In genomic region chr10:1440897-1441296, GRCh38 we compare ENCODE assay signal across 19 cellular contexts.
A peak's percentile ranks its signal among the peaks of the same experiment; 100 is the strongest.
DNase-seq lines count a peak whose midpoint lies in the region; ATAC-seq, FAIRE-seq and TF ChIP-seq lines count a peak whose summit lies in the region.
"Had no signal": no experiment of that assay in that cellular context is flagged by ENCODE, and none has a peak within 500 bp of the region (broad histone marks: within the 10 kb centered on the region; RNA-seq: fewer than 3 reads in every experiment).

No MANE protein-coding gene starts in this region.

- no peaks in the 10 kb centered on the region for H3K4me1 Mint-ChIP-seq in endothelial cell (ENCODE audit: unreplicated experiment)
- H3K4me1 Mint-ChIP-seq: CD14-positive monocyte; CD8-positive, alpha-beta memory T cell; GM23338 had no signal

- H3K36me3 ChIP-seq in GM12878 (ENCODE audit: control insufficient read depth in 2 of 2, insufficient read depth in 2 of 2, low read length in 1 of 2), result no peaks in the 10 kb centered on the region

- intact Hi-C loops in GM12878 (cut with micrococcal nuclease; ENCODE audit: unreplicated experiment), result no loop called here

- SMC1A ChIA-PET in GM12878 (lab: Charles Lee; ENCODE audit: uncharacterized antibody, unreplicated experiment), result interaction anchor here (1.2 to 3.0 kb wide), 4 partner anchors 9 to 38 kb away, joined by 3 to 22 read pairs (median 4); no protein-coding TSS in a partner anchor

- FAIRE-seq in GM12891 (lab: Jason Lieb, UNC) (peak; percentile 43), GM12878 (lab: Jason Lieb, UNC) (peak; percentile 59)
- FAIRE-seq: A549, GM18507, K562 had no signal

- TF ChIP-seq POLR2A in GM12891 (IDR thresholded peaks at IDR 0.05; ENCODE audit: low read depth, low read length) (no peak), GM12878 (IDR thresholded peaks at IDR 0.05; ENCODE audit: low read depth, low read length) (no peak)

- no peaks in the 10 kb centered on the region for H3K79me2 ChIP-seq in GM12878 (ENCODE audit: control insufficient read depth, insufficient read depth, low read length)

- H4K20me1 ChIP-seq in GM12878 (ENCODE audit: control insufficient read depth, insufficient read depth), result no peaks in the 10 kb centered on the region

- RAD21 ChIA-PET in GM12878 (lab: Charles Lee; ENCODE audit: unreplicated experiment), result interaction anchor here (1.0 to 2.8 kb wide), 4 partner anchors 11 to 24 kb away, joined by 3 to 8 read pairs (median 4); no protein-coding TSS in a partner anchor

- POLR2A ChIA-PET in GM12878 (lab: Charles Lee), result no interaction called here

- H3K9ac ChIP-seq in GM12878 (ENCODE audit: control insufficient read depth, insufficient read depth, low read length), result no peak overlapping the region

- H3K27me3 Mint-ChIP-seq in endothelial cell (ENCODE audit: unreplicated experiment), result no peaks in the 10 kb centered on the region

- no TSS peak for BruUV-seq in GM12878 (replicated peaks; lab: Mats Ljungman, UMichigan)

- TF ChIP-seq EP300 in GM12878 (IDR thresholded peaks at IDR 0.05; ENCODE audit: borderline replicate concordance in 1 of 2, control insufficient read depth in 1 of 2, low read depth in 2 of 2, low read length in 2 of 2), result no peak

- no peak overlapping the region for H3K27ac ChIP-seq in GM12878 (ENCODE audit: control insufficient read depth, insufficient read depth)
- H3K27ac ChIP-seq: A549 had no signal

- no peak overlapping the region for H2AFZ ChIP-seq in GM12878 (ENCODE audit: control insufficient read depth, low read depth, low read length)
- H2AFZ ChIP-seq: GM23338 had no signal

- no peaks in the 10 kb centered on the region for H3K4me1 ChIP-seq in GM12878 (ENCODE audit: control insufficient read depth, insufficient read depth, low read length)
- H3K4me1 ChIP-seq: A549, Caco-2 had no signal

- no peaks in the 10 kb centered on the region for H3K36me3 Mint-ChIP-seq in endothelial cell (ENCODE audit: low read depth, unreplicated experiment)
- H3K36me3 Mint-ChIP-seq: CD14-positive monocyte; CD8-positive, alpha-beta memory T cell had no signal

- WGBS in GM12878 (ENCODE audit: insufficient coverage, insufficient replicate concordance, low lambda C conversion rate, missing lambda C conversion rate), result 0% methylated on average over 2 of the region's 2 CpGs

- no peak overlapping the region for H3K4me3 ChIP-seq in GM12878
- H3K4me3 ChIP-seq: A549, GM23338, K562 had no signal

- no peak overlapping the region for H3K27ac Mint-ChIP-seq in endothelial cell (ENCODE audit: unreplicated experiment)
- H3K27ac Mint-ChIP-seq: CD14-positive monocyte; CD8-positive, alpha-beta memory T cell; GM23338 had no signal

- DNase-seq in GM12891 (ENCODE audit: insufficient read length, low spot score), result no peak
- DNase-seq in NAMALWA (ENCODE audit: low spot score), result peak; percentile 36
- DNase-seq in GM12878 (ENCODE audit: low read depth, low spot score), result no peak
- DNase-seq in ecto neural progenitor cell (ENCODE audit: low spot score), result no peak
- DNase-seq in AG20443 (ENCODE audit: low spot score), result no peak
- no peak for DNase-seq in stimulated activated CD4-positive, alpha-beta T cell treated with anti-CD3 and anti-CD28 coated beads, Interleukin-12 subunit alpha, Interleukin-12 subunit beta, amount 100 ng/mL, for 4 hours
- DNase-seq in endothelial cell (ENCODE audit: low spot score), result no peak
- DNase-seq: Caco-2; CD8-positive, alpha-beta memory T cell; DMS79; GDM1; H7; Kasumi-1 had no signal

- H3K9me3 ChIP-seq in GM12878 (replicated peaks; ENCODE audit: control insufficient read depth, insufficient read depth, low read length), result no peaks in the 10 kb centered on the region
- H3K9me3 ChIP-seq: A549, Caco-2 had no signal

- no peak overlapping the region for H3K4me3 Mint-ChIP-seq in endothelial cell (ENCODE audit: unreplicated experiment)
- H3K4me3 Mint-ChIP-seq: CD14-positive monocyte; CD8-positive, alpha-beta memory T cell; GM23338 had no signal

- no peak overlapping the region for H3K4me2 ChIP-seq in GM12878 (ENCODE audit: control insufficient read depth, insufficient read depth)
- H3K4me2 ChIP-seq: A549, GM23338 had no signal

- in situ Hi-C loops in GM12878 (cut with MboI), result no loop called here

- ATAC-seq in GM19397 (IDR thresholded peaks at IDR 0.05; ENCODE audit: unreplicated experiment) (peak; percentile 58), GM12878 (no peak)
- ATAC-seq: A549, GM23338, K562 had no signal

- H3K27me3 ChIP-seq in GM12878 (replicated peaks in 1 of 2; ENCODE audit: control insufficient read depth in 2 of 2, insufficient read depth in 2 of 2, low read length in 1 of 2), result no peaks in the 10 kb centered on the region

- CTCF ChIA-PET in GM12878 (lab: Yijun Ruan, JAX), result interaction anchor here (2.1 kb wide), 1 partner anchor 9 kb away, joined by 7 read pairs; no protein-coding TSS in a partner anchor

- no peak for TF ChIP-seq RAD21 in GM12878 (IDR thresholded peaks at IDR 0.05; ENCODE audit: insufficient read depth, low read depth, low read length)

- H3K9me3 Mint-ChIP-seq in endothelial cell (ENCODE audit: unreplicated experiment), result no peaks in the 10 kb centered on the region
- H3K9me3 Mint-ChIP-seq: CD14-positive monocyte; CD8-positive, alpha-beta memory T cell; GM23338 had no signal

- TF ChIP-seq CTCF in GM12878 (IDR thresholded peaks at IDR 0.05 in 2 of 3, conservative IDR thresholded peaks at IDR 0.05 in 1 of 3; ENCODE audit: control insufficient read depth in 2 of 3, extremely low read depth in 1 of 3, insufficient read depth in 1 of 3, low read depth in 3 of 3, low read length in 3 of 3) (no peak), endothelial cell (IDR thresholded peaks at IDR 0.05; ENCODE audit: unreplicated experiment) (no peak)

TF ChIP-seq in GM12891, 5 proteins besides CTCF, POLR2A, EP300 and RAD21:
- no peak for TF ChIP-seq PAX5 (IDR thresholded peaks at IDR 0.05; ENCODE audit: insufficient read depth, low read length, severe bottlenecking)
- no peak for TF ChIP-seq POU2F2 (IDR thresholded peaks at IDR 0.05; ENCODE audit: low read depth, low read length)
- no peak for TF ChIP-seq POLR2AphosphoS5 (IDR thresholded peaks at IDR 0.05; ENCODE audit: low read depth, low read length)
- no peak for TF ChIP-seq TAF1 (IDR thresholded peaks at IDR 0.05; ENCODE audit: low read depth, low read length)
- no peak for TF ChIP-seq SPI1 (IDR thresholded peaks at IDR 0.05; ENCODE audit: low read depth, low read length)

TF ChIP-seq in GM12878, 131 proteins besides CTCF, POLR2A, EP300 and RAD21:
- TF ChIP-seq SUZ12 (IDR thresholded peaks at IDR 0.05; ENCODE audit: unreplicated experiment) (no peak), MXI1 (IDR thresholded peaks at IDR 0.05; ENCODE audit: low read depth, low read length) (no peak), NR2C1 (IDR thresholded peaks at IDR 0.05) (no peak), RB1 (IDR thresholded peaks at IDR 0.05; ENCODE audit: borderline replicate concordance) (no peak)
